In the genomic region with DNA sequence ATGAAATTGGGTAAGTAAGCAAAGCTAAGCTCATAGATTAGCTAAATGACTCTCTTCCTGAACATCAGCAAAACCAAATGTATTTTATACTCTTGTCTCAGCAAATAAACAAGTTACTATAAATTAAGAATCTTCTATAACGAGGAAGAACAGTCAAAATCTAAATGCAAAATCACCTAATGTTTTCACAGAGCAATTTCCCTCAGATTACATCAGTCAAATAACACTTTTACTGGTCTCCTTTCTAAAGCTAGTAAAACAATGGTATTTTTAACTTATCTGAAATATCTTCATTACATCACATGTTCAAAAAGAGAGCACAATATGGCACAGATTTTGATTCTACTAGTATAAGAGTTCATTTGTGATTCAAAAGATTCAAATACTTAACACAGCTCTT, we compare ENCODE assay signal across 32 cellular contexts. TPM values are rescaled to one million over a fixed set of nuclear protein-coding genes. Genes with fewer than 3 reads are reported as not detected.
"Had no signal": no experiment of that assay in that cellular context is flagged by ENCODE, and none has a peak within 500 bp of the region (broad histone marks: within the 10 kb centered on the region; RNA-seq: fewer than 3 reads in every experiment).

No MANE protein-coding gene starts in this region.

- H3K4me1 Mint-ChIP-seq: nephron progenitor cell had no signal

- H3K9me3 ChIP-seq: esophagus squamous epithelium, gastroesophageal sphincter, lower lobe of right lung, psoas muscle, sigmoid colon, thoracic aorta, tibial nerve, upper lobe of left lung had no signal

- H3K27me3 Mint-ChIP-seq: effector memory CD8-positive, alpha-beta T cell; naive thymus-derived CD8-positive, alpha-beta T cell had no signal

- FAIRE-seq: urothelium cell line had no signal

- H3K36me3 ChIP-seq: lower lobe of right lung, sigmoid colon, thoracic aorta, upper lobe of left lung had no signal

- H3K27ac ChIP-seq: coronary artery, esophagus squamous epithelium, gastroesophageal sphincter, heart right ventricle, lower lobe of right lung, psoas muscle, sigmoid colon, thoracic aorta, tibial nerve, upper lobe of left lung had no signal

- H3K4me1 ChIP-seq: esophagus squamous epithelium, gastroesophageal sphincter, lower lobe of right lung, psoas muscle, sigmoid colon, tibial nerve, upper lobe of left lung had no signal

- ATAC-seq: effector memory CD8-positive, alpha-beta T cell; gastroesophageal sphincter; heart right ventricle; left ventricle myocardium superior; lower lobe of right lung; naive thymus-derived CD8-positive, alpha-beta T cell; psoas muscle; right cardiac atrium; stimulated activated effector memory CD8-positive, alpha-beta T cell treated with anti-CD3 and anti-CD28 coated beads, Interleukin-12 subunit alpha, Interleukin-12 subunit beta, amount 100 ng/mL, for 72 hours; stimulated activated naive CD8-positive, alpha-beta T cell treated with anti-CD3 and anti-CD28 coated beads, Interleukin-15, Interleukin-2, amounts not matched to agents 100 U/mL and 50 U/mL, for 24 hours had no signal

- H3K9me3 Mint-ChIP-seq: effector memory CD8-positive, alpha-beta T cell; stimulated activated effector memory CD8-positive, alpha-beta T cell treated with anti-CD3 and anti-CD28 coated beads, Interleukin-12 subunit alpha, Interleukin-12 subunit beta, amount 100 ng/mL, for 72 hours had no signal

- H3K4me3 Mint-ChIP-seq: effector memory CD8-positive, alpha-beta T cell; immature natural killer cell; naive thymus-derived CD8-positive, alpha-beta T cell; nephron progenitor cell; stimulated activated effector memory CD8-positive, alpha-beta T cell treated with anti-CD3 and anti-CD28 coated beads, Interleukin-12 subunit alpha, Interleukin-12 subunit beta, amount 100 ng/mL, for 72 hours had no signal

- DNase-seq: effector memory CD8-positive, alpha-beta T cell; erythroblast; esophagus squamous epithelium; foreskin fibroblast; glutamatergic neuron; heart right ventricle; hippocampal formation; immature natural killer cell; islet precursor cell; left ventricle myocardium superior; lower lobe of right lung; naive thymus-derived CD8-positive, alpha-beta T cell; nephron progenitor cell; nucleus accumbens; psoas muscle; right cardiac atrium; sigmoid colon; stimulated activated CD4-positive, alpha-beta T cell treated with anti-CD3 and anti-CD28 coated beads, Interleukin-2, amount 100 ng/mL, for 24 hours; stimulated activated CD4-positive, alpha-beta T cell treated with anti-CD3 and anti-CD28 coated beads, Interleukin-4, amount 100 ng/mL, for 24 hours; stimulated activated naive CD8-positive, alpha-beta T cell treated with anti-CD3 and anti-CD28 coated beads, Interleukin-15, Interleukin-2, amounts not matched to agents 100 U/mL and 50 U/mL, for 24 hours; substantia nigra; upper lobe of left lung had no signal

- H3K27ac Mint-ChIP-seq: effector memory CD8-positive, alpha-beta T cell; immature natural killer cell; naive thymus-derived CD8-positive, alpha-beta T cell; nephron progenitor cell; stimulated activated effector memory CD8-positive, alpha-beta T cell treated with anti-CD3 and anti-CD28 coated beads, Interleukin-12 subunit alpha, Interleukin-12 subunit beta, amount 100 ng/mL, for 72 hours had no signal

- H3K27me3 ChIP-seq: esophagus squamous epithelium, gastroesophageal sphincter, heart right ventricle, sigmoid colon, tibial nerve, upper lobe of left lung had no signal

- H3K4me3 ChIP-seq: coronary artery, esophagus squamous epithelium, gastroesophageal sphincter, heart right ventricle, lower lobe of right lung, psoas muscle, sigmoid colon, thoracic aorta, tibial nerve, upper lobe of left lung had no signal

RNA-seq across cellular contexts. Expression of gene GPR22, which starts 16.5 kb away (rescaled TPM):
- total RNA-seq: dermis microvascular lymphatic vessel endothelial cell; esophagus squamous epithelium; gastroesophageal sphincter; lower lobe of right lung; mesenteric fat pad; myocyte; naive thymus-derived CD8-positive, alpha-beta T cell; osteocyte; thoracic aorta; tibial nerve; upper lobe of left lung had no signal
